ENCODE assay signal across 8 cellular contexts in the genomic region with DNA sequence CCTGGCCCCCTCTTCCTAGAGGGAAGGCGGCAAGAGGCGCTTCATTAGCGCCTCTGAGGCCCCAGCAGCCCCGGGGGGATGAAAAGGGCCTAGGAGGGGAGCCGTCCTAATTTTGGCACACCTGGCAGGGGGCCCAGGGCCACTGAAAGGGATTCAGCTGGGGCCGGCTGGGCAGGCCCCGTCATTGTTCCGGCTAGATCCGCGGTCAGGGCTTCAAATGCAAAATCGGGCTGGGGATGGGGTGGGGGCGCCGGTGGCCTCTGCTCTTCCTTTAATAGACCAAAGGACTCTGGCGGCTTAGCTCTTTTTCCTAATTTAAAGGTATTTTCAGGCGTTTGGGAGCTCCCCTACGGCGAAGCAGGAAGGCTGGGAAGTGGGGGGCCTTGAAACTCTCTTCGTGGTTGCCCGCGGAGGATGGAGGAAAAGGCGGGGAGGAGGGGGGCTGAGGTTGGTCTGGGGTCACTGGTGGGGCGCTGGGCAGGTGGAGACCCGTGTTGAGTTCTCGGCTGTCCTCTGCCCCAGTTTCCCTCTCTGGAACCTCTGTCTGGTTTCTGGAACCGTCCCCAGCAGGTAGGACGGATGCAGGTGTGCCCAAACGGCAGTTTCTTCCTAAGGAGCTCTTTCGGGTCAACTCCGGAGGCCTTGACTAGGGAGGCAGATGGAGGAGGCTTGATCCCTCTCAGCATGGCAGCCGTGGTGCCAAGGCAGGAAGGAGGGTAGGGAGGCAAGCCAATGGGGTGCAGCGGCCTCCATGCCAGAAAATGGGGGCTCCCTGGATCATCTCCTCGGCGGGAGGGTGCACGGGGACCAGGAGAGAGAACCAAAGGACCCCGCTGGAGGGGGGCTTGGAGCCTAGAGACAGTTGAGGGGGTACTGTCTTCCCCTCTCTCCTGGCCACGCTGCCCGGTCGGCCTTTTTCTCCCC. TPM values are rescaled to one million over a fixed set of nuclear protein-coding genes. Genes with fewer than 3 reads are reported as not detected.
DNase-seq lines count a peak whose midpoint lies in the region; ATAC-seq, FAIRE-seq and TF ChIP-seq lines count a peak whose summit lies in the region.
"Not testable (repeated sequence)": the region's sequence is repeated elsewhere in the genome, so short reads cannot be mapped to it uniquely, and the experiment has no call there.

No MANE protein-coding gene starts in this region.

- CTCF ChIA-PET in HepG2 (lab: Yijun Ruan, JAX; ENCODE audit: low intra/inter-chr PET ratio, low total read pairs): not testable (repeated sequence)

- POLR2A ChIA-PET in HepG2 (lab: Yijun Ruan, JAX): not testable (repeated sequence)

- intact Hi-C loops in HepG2 (cut with micrococcal nuclease; ENCODE audit: unreplicated experiment); tibial artery (cut with DNase I; ENCODE audit: low total_unique reads): not testable (repeated sequence)

- TF ChIP-seq POLR2A in gastroesophageal sphincter (IDR thresholded peaks at IDR 0.05); HepG2 (IDR thresholded peaks at IDR 0.05; ENCODE audit: insufficient read depth in 1 of 2, low read depth in 2 of 2, low read length in 2 of 2): not testable (repeated sequence)

- not testable (repeated sequence) for H3K4me2 ChIP-seq in HepG2 (ENCODE audit: low read depth, low read length)

- TF ChIP-seq RAD21 in HepG2 (CRISPR knock-in tag; IDR thresholded peaks at IDR 0.05): not testable (repeated sequence)

- 0 to 5% methylated on average over 6 to 11 of the region's 38 CpGs for WGBS in gastroesophageal sphincter (ENCODE audit: low coverage in 1 of 2), 2 donors
- 11% methylated on average over 16 of the region's 38 CpGs for WGBS in HepG2 (ENCODE audit: low lambda C conversion rate)

- not testable (repeated sequence) for H2AFZ ChIP-seq in HepG2 (ENCODE audit: low read length)

- BruUV-seq in HepG2 (replicated peaks; lab: Mats Ljungman, UMichigan): not testable (repeated sequence)

- peak overlapping the region in 2 of 4 donors; percentile 51 to 81 for H3K27ac ChIP-seq in gastroesophageal sphincter
- not testable (repeated sequence) for H3K27ac ChIP-seq in HepG2 (ENCODE audit: extremely low read length, insufficient read depth, low read length); tibial artery

- H3K9ac ChIP-seq in HepG2 (ENCODE audit: insufficient read depth, low read depth, low read length): not testable (repeated sequence)

- H3K4me3 ChIP-seq in gastroesophageal sphincter (peak overlapping the region; percentile 45 to 68), tibial artery (peak overlapping the region; percentile 43 to 50)
- H3K4me3 ChIP-seq in HepG2 (replicated peaks in 1 of 3; ENCODE audit: insufficient read depth in 1 of 3, low read depth in 2 of 3, low read length in 3 of 3): not testable (repeated sequence)

- not testable (repeated sequence) for ATAC-seq in gastroesophageal sphincter, HepG2

- FAIRE-seq in HepG2 (lab: Jason Lieb, UNC): not testable (repeated sequence)

- in situ Hi-C loops in HepG2 (cut with HindIII; ENCODE audit: extremely low pct_ligation_motif_present, low pct_unique_long_range_greater_than_20kb): not testable (repeated sequence)

- not testable (repeated sequence) for H3K36me3 ChIP-seq in gastroesophageal sphincter; HepG2 (replicated peaks in 1 of 2; ENCODE audit: control insufficient read depth in 1 of 2, insufficient read depth in 2 of 2, low read length in 2 of 2); tibial artery

- H3K27me3 ChIP-seq in gastroesophageal sphincter; HepG2 (ENCODE audit: control insufficient read depth in 1 of 2, insufficient read depth in 2 of 2, low read length in 2 of 2): not testable (repeated sequence)
- H3K27me3 ChIP-seq in tibial artery: peaks cover 0 to 39% of the 10 kb centered on the region in 2 donors

- DNase-seq in DMS79 treated with DMSO at 0.1 percent for 48 hours (lab: John Stamatoyannopoulos, UW): peak; percentile 44
- DNase-seq in NCI-H2171 treated with DMSO at 0.1 percent for 48 hours (lab: John Stamatoyannopoulos, UW): peak; percentile 55
- peak; percentile 12 for DNase-seq in activated CD4-positive, alpha-beta T cell treated with anti-CD3 and anti-CD28 coated beads for 48 hours
- DNase-seq in astrocyte of the hippocampus (ENCODE audit: low read depth, low spot score): peak; percentile 34
- not testable (repeated sequence) for DNase-seq in HepG2 (ENCODE audit: low spot score); tibial artery
- DNase-seq in pons (ENCODE audit: low spot score): peak; percentile 1

- H4K20me1 ChIP-seq in HepG2 (ENCODE audit: insufficient read depth, low read length): not testable (repeated sequence)

- TF ChIP-seq EP300 in gastroesophageal sphincter (IDR thresholded peaks at IDR 0.05); HepG2 (IDR thresholded peaks at IDR 0.05; ENCODE audit: low read depth in 2 of 2, low read length in 2 of 2); HepG2 (CRISPR knock-in tag; IDR thresholded peaks at IDR 0.05; ENCODE audit: borderline replicate concordance): not testable (repeated sequence)

- not testable (repeated sequence) for TF ChIP-seq CTCF in gastroesophageal sphincter (IDR thresholded peaks at IDR 0.05); HepG2 (CRISPR knock-in tag; IDR thresholded peaks at IDR 0.05); tibial artery (IDR thresholded peaks at IDR 0.05)

- H3K79me2 ChIP-seq in HepG2 (ENCODE audit: insufficient read depth, low read length): not testable (repeated sequence)

- not testable (repeated sequence) for H3K9me3 ChIP-seq in gastroesophageal sphincter; HepG2 (ENCODE audit: low read length); tibial artery

- H3K4me1 ChIP-seq in gastroesophageal sphincter: peaks cover 0 to 25% (median 0%) of the 10 kb centered on the region in 3 donors
- not testable (repeated sequence) for H3K4me1 ChIP-seq in HepG2 (ENCODE audit: insufficient read depth, low read length)
- peaks cover 0 to 21% (median 15%) of the 10 kb centered on the region in 4 donors for H3K4me1 ChIP-seq in tibial artery

TF ChIP-seq in HepG2, 621 proteins besides CTCF, POLR2A, EP300 and RAD21:
- TF ChIP-seq, protein P1, sequence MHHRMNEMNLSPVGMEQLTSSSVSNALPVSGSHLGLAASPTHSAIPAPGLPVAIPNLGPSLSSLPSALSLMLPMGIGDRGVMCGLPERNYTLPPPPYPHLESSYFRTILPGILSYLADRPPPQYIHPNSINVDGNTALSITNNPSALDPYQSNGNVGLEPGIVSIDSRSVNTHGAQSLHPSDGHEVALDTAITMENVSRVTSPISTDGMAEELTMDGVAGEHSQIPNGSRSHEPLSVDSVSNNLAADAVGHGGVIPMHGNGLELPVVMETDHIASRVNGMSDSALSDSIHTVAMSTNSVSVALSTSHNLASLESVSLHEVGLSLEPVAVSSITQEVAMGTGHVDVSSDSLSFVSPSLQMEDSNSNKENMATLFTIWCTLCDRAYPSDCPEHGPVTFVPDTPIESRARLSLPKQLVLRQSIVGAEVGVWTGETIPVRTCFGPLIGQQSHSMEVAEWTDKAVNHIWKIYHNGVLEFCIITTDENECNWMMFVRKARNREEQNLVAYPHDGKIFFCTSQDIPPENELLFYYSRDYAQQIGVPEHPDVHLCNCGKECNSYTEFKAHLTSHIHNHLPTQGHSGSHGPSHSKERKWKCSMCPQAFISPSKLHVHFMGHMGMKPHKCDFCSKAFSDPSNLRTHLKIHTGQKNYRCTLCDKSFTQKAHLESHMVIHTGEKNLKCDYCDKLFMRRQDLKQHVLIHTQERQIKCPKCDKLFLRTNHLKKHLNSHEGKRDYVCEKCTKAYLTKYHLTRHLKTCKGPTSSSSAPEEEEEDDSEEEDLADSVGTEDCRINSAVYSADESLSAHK (CRISPR knock-in tag; IDR thresholded peaks at IDR 0.05; ENCODE audit: borderline replicate concordance): peak; percentile 95; the same call in 1 of the 2 replicates

RNA-seq across cellular contexts. Expression of a gene that starts 41.8 kb away (rescaled TPM):
- total RNA-seq in gastroesophageal sphincter (10 to 100 TPM; 13.3 to 47.9 (median 21.1) TPM), HepG2 (2016; rRNA removed; fragmentation: Illumina TruSeq; extraction: Trizol) (0.41 and 0.49 TPM in 2 replicates)
- total RNA-seq in HepG2 (2016; cell fraction: cytosol; rRNA removed; fragmentation: Illumina TruSeq; extraction: Trizol; ENCODE audit: low read depth): 0.26 and 0.61 TPM in 2 replicates
- 0.37 and 0.69 TPM in 2 replicates for total RNA-seq in HepG2 (2016; cell fraction: insoluble cytoplasmic fraction; rRNA removed; fragmentation: Illumina TruSeq; extraction: Trizol)
- 0.59 and 1.0 TPM in 2 replicates for total RNA-seq in HepG2 (2016; cell fraction: membrane; rRNA removed; fragmentation: Illumina TruSeq; extraction: Trizol)
- 0.50 and 0.56 TPM in 2 replicates for total RNA-seq in HepG2 (2016; cell fraction: nucleus; rRNA removed; fragmentation: Illumina TruSeq; extraction: Trizol)
- polyA plus RNA-seq in HepG2 (2011; rRNA removed): 1.7 and 1.9 TPM in 2 replicates
- 0.95 and 1.3 TPM in 2 replicates for polyA plus RNA-seq in HepG2 (2011; cell fraction: cytosol; rRNA removed)
- 7.9 and 10.6 TPM in 2 replicates for polyA plus RNA-seq in HepG2 (2011; cell fraction: nucleus; rRNA removed)
- 1.6 and 3.4 TPM in 2 replicates for polyA plus RNA-seq in HepG2 (2012)
- polyA plus RNA-seq in HepG2 (2016; cell fraction: cytosol; fragmentation: Illumina TruSeq; extraction: Trizol; ENCODE audit: low read depth): 0.20 and 0.24 TPM in 2 replicates
- 1.5 TPM in 2 replicates for polyA plus RNA-seq in HepG2 (2016; cell fraction: insoluble cytoplasmic fraction; fragmentation: Illumina TruSeq; extraction: Trizol; ENCODE audit: low read depth)
- 0.41 and 0.47 TPM in 2 replicates for polyA plus RNA-seq in HepG2 (2016; cell fraction: membrane; fragmentation: Illumina TruSeq; extraction: Trizol; ENCODE audit: low read depth)
- polyA plus RNA-seq in HepG2 (2016; cell fraction: nucleus; fragmentation: Illumina TruSeq; extraction: Trizol; ENCODE audit: insufficient read depth, low read depth): 1.1 and 1.2 TPM in 2 replicates
- 6.1 and 14.3 TPM in 2 replicates for polyA minus RNA-seq in HepG2 (2011; rRNA and poly(A)+ RNA removed; ENCODE audit: low replicate concordance)
- 0.62 and 0.99 TPM in 2 replicates for polyA minus RNA-seq in HepG2 (2011; cell fraction: cytosol; rRNA and poly(A)+ RNA removed)
- 2.0 and 2.2 TPM in 2 replicates for polyA minus RNA-seq in HepG2 (2011; cell fraction: nucleus; rRNA and poly(A)+ RNA removed)

Comparison
In these comparisons a context has a peak if more than half of its experiments do, and no peak if none do; other contexts are left out.
1. RNA of a gene that starts 41.8 kb away (total RNA-seq): 13.3 to 47.9 TPM in gastroesophageal sphincter; 0.26 to 1.0 TPM in HepG2; every median in the first group is over 4 times any median in the second.